ENCODE assay signal across 14 cellular contexts in genomic region chr15:52765779-52766178, GRCh38. TPM values are rescaled to one million over a fixed set of nuclear protein-coding genes. Genes with fewer than 3 reads are reported as not detected.
DNase-seq lines count a peak whose midpoint lies in the region; ATAC-seq and TF ChIP-seq lines count a peak whose summit lies in the region.
"Had no signal": no experiment of that assay in that cellular context is flagged by ENCODE, and none has a peak within 500 bp of the region (broad histone marks: within the 10 kb centered on the region; RNA-seq: fewer than 3 reads in every experiment).

No MANE protein-coding gene starts in this region.

- no peaks in the 10 kb centered on the region for H3K4me1 ChIP-seq in HCT116 (ENCODE audit: control insufficient read depth in 1 of 2, insufficient read depth in 2 of 2, low read length in 2 of 2)
- H3K4me1 ChIP-seq: adrenal gland had no signal

- H3K9me2 ChIP-seq in HCT116 (ENCODE audit: insufficient read depth), result no peaks in the 10 kb centered on the region

- no peak for TF ChIP-seq POLR2A in HCT116 (IDR thresholded peaks at IDR 0.05; ENCODE audit: borderline replicate concordance, extremely low read depth, insufficient read depth, insufficient read length)

- TF ChIP-seq RAD21 in HCT116 (IDR thresholded peaks at IDR 0.05; ENCODE audit: low read depth), result peak; percentile 35; the same call in 1 of the 2 replicates

- H3K79me2 ChIP-seq in HCT116 (ENCODE audit: insufficient read depth, low read length), result no peaks in the 10 kb centered on the region

- BruUV-seq in HCT116 (replicated peaks; lab: Mats Ljungman, UMichigan), result no TSS peak

- DNase-seq in ACHN (peak; percentile 6), HCT116 (ENCODE audit: low read depth, low spot score) (no peak), iris pigment epithelial cell (ENCODE audit: low read depth) (peak; percentile 20), germinal center (ENCODE audit: low spot score) (no peak)
- DNase-seq in stimulated activated CD4-positive, alpha-beta T cell treated with anti-CD3 and anti-CD28 coated beads, Interleukin-4, amount 100 ng/mL, for 1 hour, result no peak
- DNase-seq: adrenal gland; CD4-positive, CD25-positive, alpha-beta regulatory T cell; left cardiac atrium; T-helper 1 cell had no signal

- TF ChIP-seq CTCF in HCT116 (IDR thresholded peaks at IDR 0.05 in 2 of 3, conservative IDR thresholded peaks at IDR 0.05 in 1 of 3; ENCODE audit: borderline replicate concordance in 1 of 3, insufficient read depth in 1 of 3, low read depth in 2 of 3, low read length in 2 of 3) (peak in 2 of 3 experiments; percentile 46 to 49; a peak in 4 of 6 replicates), VCaP (conservative IDR thresholded peaks at IDR 0.05) (peak; percentile 73)

- H3K9ac ChIP-seq in HCT116 (ENCODE audit: low read length), result no peak overlapping the region

- intact Hi-C loops in HCT116 (cut with micrococcal nuclease), result no loop called here

- ATAC-seq in HCT116 (peak; percentile 59), GM19035 (IDR thresholded peaks at IDR 0.05; ENCODE audit: unreplicated experiment) (no peak), HG03097 (IDR thresholded peaks at IDR 0.05; ENCODE audit: low FRiP score, unreplicated experiment) (no peak)
- ATAC-seq: left cardiac atrium had no signal

- in situ Hi-C loops in ACHN (cut with HindIII; ENCODE audit: low pct_ligation_motif_present, low pct_unique_long_range_greater_than_20kb, low sequenced_read_pairs), result no loop called here

- RAD21 ChIA-PET in HCT116 (lab: Charles Lee; ENCODE audit: low non-redundant PET in 1 of 2, low total read pairs in 2 of 2, uncharacterized antibody in 2 of 2, unreplicated experiment in 2 of 2), result interaction anchor here in 1 of 2 experiments (0.7 kb wide), 1 partner anchor 509 kb away, joined by 3 read pairs; no protein-coding TSS in a partner anchor

- H4K20me1 ChIP-seq in HCT116 (ENCODE audit: insufficient read depth), result no peaks in the 10 kb centered on the region

- no peak overlapping the region for H3K4me3 ChIP-seq in HCT116 (replicated peaks in 1 of 2; ENCODE audit: low read depth in 1 of 2, low read length in 2 of 2)
- H3K4me3 ChIP-seq: adrenal gland had no signal

- CTCF ChIA-PET in HCT116 (lab: Charles Lee), result interaction anchor here (0.9 to 1.6 kb wide), 3 partner anchors 9 to 14 kb away, joined by 3 to 5 read pairs (median 3); no protein-coding TSS in a partner anchor

- no peak overlapping the region for H2AFZ ChIP-seq in HCT116 (ENCODE audit: low read depth, low read length, poor library complexity, severe bottlenecking)

- H3K27ac ChIP-seq in HCT116 (ENCODE audit: low read depth, low read length) (no peak overlapping the region), VCaP (no peak overlapping the region)
- H3K27ac ChIP-seq: adrenal gland had no signal

- H3K27me3 ChIP-seq in HCT116 (ENCODE audit: insufficient read depth, low read length), result peaks cover 11% of the 10 kb centered on the region

- no peaks in the 10 kb centered on the region for H3K36me3 ChIP-seq in HCT116 (ENCODE audit: control insufficient read depth in 1 of 2, insufficient read depth in 2 of 2, low read length in 2 of 2)
- H3K36me3 ChIP-seq: adrenal gland had no signal

- no peak overlapping the region for H3K4me2 ChIP-seq in HCT116 (ENCODE audit: low read length)

- no peaks in the 10 kb centered on the region for H3K9me3 ChIP-seq in HCT116 (ENCODE audit: control insufficient read depth in 1 of 2, insufficient read depth in 1 of 2, low read depth in 1 of 2, low read length in 2 of 2)
- H3K9me3 ChIP-seq: adrenal gland had no signal

- POLR2A ChIA-PET in HCT116 (lab: Charles Lee), result no interaction called here

TF ChIP-seq in HCT116, 20 proteins besides CTCF, POLR2A, EP300 and RAD21:
- no peak for TF ChIP-seq ATF3 (IDR thresholded peaks at IDR 0.05)
- TF ChIP-seq MAX (IDR thresholded peaks at IDR 0.05), result no peak
- no peak for TF ChIP-seq CEBPB (IDR thresholded peaks at IDR 0.05; ENCODE audit: low read depth)
- TF ChIP-seq CBX3 (IDR thresholded peaks at IDR 0.05; ENCODE audit: low read depth), result no peak
- TF ChIP-seq ZFX (IDR thresholded peaks at IDR 0.05), result no peak
- no peak for TF ChIP-seq EZH2phosphoT487 (IDR thresholded peaks at IDR 0.05; ENCODE audit: borderline replicate concordance)
- no peak for TF ChIP-seq FOSL1 (IDR thresholded peaks at IDR 0.05; ENCODE audit: low read depth)
- TF ChIP-seq SIN3A (IDR thresholded peaks at IDR 0.05; ENCODE audit: low read depth), result no peak

RNA-seq across cellular contexts. Expression of gene ONECUT1, which starts 24.4 kb away (rescaled TPM):
- total RNA-seq in HCT116 (2021; ENCODE audit: unreplicated experiment), result 1.3 TPM
- polyA plus RNA-seq in HCT116 (2012), result 0.47 and 0.55 TPM in 2 replicates
- total RNA-seq: CD4-positive, CD25-positive, alpha-beta regulatory T cell; left cardiac atrium; pulmonary artery endothelial cell; ureter had no signal
- polyA plus RNA-seq: adrenal gland; CD4-positive, CD25-positive, alpha-beta regulatory T cell had no signal

Comparison
In these comparisons a context has a peak if more than half of its experiments do, and no peak if none do; other contexts are left out.
1. DNase-seq: peak in ACHN (single experiment) and iris pigment epithelial cell (single experiment); none in HCT116 (single experiment), stimulated activated CD4-positive, alpha-beta T cell treated with anti-CD3 and anti-CD28 coated beads, Interleukin-4, amount 100 ng/mL, for 1 hour (single experiment) and germinal center (single experiment).